In genomic region chr6:80132942-80133517, GRCh38 we compare ENCODE assay signal across 8 cellular contexts. TPM values are rescaled to one million over a fixed set of nuclear protein-coding genes. Genes with fewer than 3 reads are reported as not detected.
DNase-seq lines count a peak whose midpoint lies in the region; ATAC-seq and TF ChIP-seq lines count a peak whose summit lies in the region.

No MANE protein-coding gene starts in this region.

- no peak overlapping the region for H3K4me3 ChIP-seq in foreskin fibroblast (ENCODE audit: low read depth in 1 of 2, low read length in 2 of 2)
- H3K4me3 ChIP-seq in osteoblast (ENCODE audit: insufficient read depth, low read length), result no peak overlapping the region

- no peaks in the 10 kb centered on the region for H3K9me3 ChIP-seq in osteoblast (ENCODE audit: low read depth, low read length)

- no peak overlapping the region for H2AFZ ChIP-seq in osteoblast (ENCODE audit: low read length)

- TF ChIP-seq CTCF in foreskin fibroblast (IDR thresholded peaks at IDR 0.05; ENCODE audit: low read depth, low read length), result peak; percentile 50
- peak; percentile 63 for TF ChIP-seq CTCF in osteoblast (IDR thresholded peaks at IDR 0.05; ENCODE audit: extremely low read depth, low read depth, low read length)

- H3K4me3 Mint-ChIP-seq in activated T-cell treated with anti-CD3 and anti-CD28 coated beads, Interleukin-2, amount 50 U/mL, for 24 hours, result no peak overlapping the region
- no peak overlapping the region for H3K4me3 Mint-ChIP-seq in activated CD4-positive, alpha-beta T cell treated with anti-CD3 and anti-CD28 coated beads, Interleukin-2, amount 10 ng/mL, durations not matched to agents 24 days and 14 days

- intact Hi-C loops in activated CD4-positive, alpha-beta T cell treated with anti-CD3 and anti-CD28 coated beads, Interleukin-2, amount 10 ng/mL, durations not matched to agents 24 days and 14 days (cut with micrococcal nuclease), result no loop called here

- no peaks in the 10 kb centered on the region for H3K4me1 Mint-ChIP-seq in activated T-cell treated with anti-CD3 and anti-CD28 coated beads, Interleukin-2, amount 50 U/mL, for 24 hours (ENCODE audit: low read depth)
- H3K4me1 Mint-ChIP-seq in activated CD4-positive, alpha-beta T cell treated with anti-CD3 and anti-CD28 coated beads, Interleukin-2, amount 10 ng/mL, durations not matched to agents 24 days and 14 days, result no peaks in the 10 kb centered on the region

- H3K27me3 ChIP-seq in osteoblast (ENCODE audit: insufficient read depth, low read length), result no peaks in the 10 kb centered on the region

- H3K9me3 Mint-ChIP-seq in activated T-cell treated with anti-CD3 and anti-CD28 coated beads, Interleukin-2, amount 50 U/mL, for 24 hours, result no peaks in the 10 kb centered on the region
- H3K9me3 Mint-ChIP-seq in activated CD4-positive, alpha-beta T cell treated with anti-CD3 and anti-CD28 coated beads, Interleukin-2, amount 10 ng/mL, durations not matched to agents 24 days and 14 days, result no peaks in the 10 kb centered on the region

- H3K27ac Mint-ChIP-seq in activated T-cell treated with anti-CD3 and anti-CD28 coated beads, Interleukin-2, amount 50 U/mL, for 24 hours, result no peak overlapping the region
- H3K27ac Mint-ChIP-seq in activated CD4-positive, alpha-beta T cell treated with anti-CD3 and anti-CD28 coated beads, Interleukin-2, amount 10 ng/mL, durations not matched to agents 24 days and 14 days, result no peak overlapping the region

- H3K4me1 ChIP-seq in osteoblast (ENCODE audit: insufficient read depth, low read length), result peaks cover 8% of the 10 kb centered on the region

- no peak overlapping the region for H3K4me2 ChIP-seq in osteoblast (ENCODE audit: insufficient read depth, low read length)

- H3K27me3 Mint-ChIP-seq in activated T-cell treated with anti-CD3 and anti-CD28 coated beads, Interleukin-2, amount 50 U/mL, for 24 hours, result no peaks in the 10 kb centered on the region
- no peaks in the 10 kb centered on the region for H3K27me3 Mint-ChIP-seq in activated CD4-positive, alpha-beta T cell treated with anti-CD3 and anti-CD28 coated beads, Interleukin-2, amount 10 ng/mL, durations not matched to agents 24 days and 14 days

- DNase-seq in activated T-cell treated with anti-CD3 and anti-CD28 coated beads for 1 hour (ENCODE audit: low read depth) (peak; percentile 11), NCI-H2081 treated with DMSO at 0.1 percent for 48 hours (lab: John Stamatoyannopoulos, UW) (peak; percentile 29), foreskin fibroblast (peak; percentile 47 to 80), osteoblast (ENCODE audit: insufficient read length, low spot score, missing footprints) (no peak), GF-D8 (lab: John Stamatoyannopoulos, UW) (no peak)
- no peak for DNase-seq in activated T-cell treated with anti-CD3 and anti-CD28 coated beads, Interleukin-2, amount 50 U/mL, for 24 hours
- DNase-seq in activated CD4-positive, alpha-beta T cell treated with anti-CD3 and anti-CD28 coated beads, Interleukin-2, amount 10 ng/mL, durations not matched to agents 24 days and 14 days, result peak; percentile 68

- no peaks in the 10 kb centered on the region for H4K20me1 ChIP-seq in osteoblast (ENCODE audit: insufficient read depth, low read length)

- H3K36me3 ChIP-seq in osteoblast (ENCODE audit: insufficient read depth, low read length), result no peaks in the 10 kb centered on the region

- no peak overlapping the region for H3K27ac ChIP-seq in osteoblast (ENCODE audit: low read depth, low read length)

- peaks cover 44% of the 10 kb centered on the region for H3K36me3 Mint-ChIP-seq in activated T-cell treated with anti-CD3 and anti-CD28 coated beads, Interleukin-2, amount 50 U/mL, for 24 hours (ENCODE audit: low read depth)
- peaks cover 9% of the 10 kb centered on the region for H3K36me3 Mint-ChIP-seq in activated CD4-positive, alpha-beta T cell treated with anti-CD3 and anti-CD28 coated beads, Interleukin-2, amount 10 ng/mL, durations not matched to agents 24 days and 14 days (ENCODE audit: low read depth)

- H3K79me2 ChIP-seq in osteoblast (ENCODE audit: insufficient read depth, low read length), result no peaks in the 10 kb centered on the region

- no peak for ATAC-seq in HG03354 (IDR thresholded peaks at IDR 0.05; ENCODE audit: poor library complexity, severe bottlenecking, unreplicated experiment)

RNA-seq across cellular contexts. Expression of gene BCKDHB, which starts 26.6 kb away (rescaled TPM):
- total RNA-seq in activated CD4-positive, alpha-beta T cell treated with anti-CD3 and anti-CD28 coated beads, Interleukin-2, amount 10 ng/mL, durations not matched to agents 24 days and 14 days, result 15.6 and 16.5 TPM in 2 replicates
- 18.8 and 21.2 TPM in 2 replicates for total RNA-seq in osteoblast

Comparison
In these comparisons a context has a peak if more than half of its experiments do, and no peak if none do; other contexts are left out.
1. DNase-seq: peak in activated T-cell treated with anti-CD3 and anti-CD28 coated beads for 1 hour (single experiment), NCI-H2081 treated with DMSO at 0.1 percent for 48 hours (single experiment), activated CD4-positive, alpha-beta T cell treated with anti-CD3 and anti-CD28 coated beads, Interleukin-2, amount 10 ng/mL, durations not matched to agents 24 days and 14 days (single experiment) and foreskin fibroblast (2 of 2); none in activated T-cell treated with anti-CD3 and anti-CD28 coated beads, Interleukin-2, amount 50 U/mL, for 24 hours (single experiment), osteoblast (single experiment) and GF-D8 (single experiment).